In genomic region chrX:149865390-149865789, GRCh38 we compare ENCODE assay signal across 12 cellular contexts. TPM values are rescaled to one million over a fixed set of nuclear protein-coding genes. Genes with fewer than 3 reads are reported as not detected.
"Had no signal": no experiment of that assay in that cellular context is flagged by ENCODE, and none has a peak within 500 bp of the region (broad histone marks: within the 10 kb centered on the region; RNA-seq: fewer than 3 reads in every experiment).

No MANE protein-coding gene starts in this region.

- ATAC-seq: HCT116, K562 had no signal

- H3K36me3 ChIP-seq: HAP-1 had no signal

- H3K4me3 ChIP-seq: GM23248, HAP-1, K562 had no signal

- H3K4me1 ChIP-seq: HAP-1 had no signal

- FAIRE-seq: HTR-8/SVneo, K562 had no signal

- DNase-seq: GM23248, GOT3, H7, HFFc6, IMR-90, KG1 had no signal

- H3K9me3 ChIP-seq: HAP-1 had no signal

- H3K27ac ChIP-seq: GM23248 had no signal

RNA-seq across cellular contexts. Expression of gene MAGEA8, which starts 15.6 kb away (rescaled TPM):
- total RNA-seq: GM23248, H4, H7, HFFc6, HT-29, IMR-90 had no signal
- polyA plus RNA-seq: GM23248, IMR-90 had no signal
